1 cellular context compared by ENCODE assay signal in the genomic region with DNA sequence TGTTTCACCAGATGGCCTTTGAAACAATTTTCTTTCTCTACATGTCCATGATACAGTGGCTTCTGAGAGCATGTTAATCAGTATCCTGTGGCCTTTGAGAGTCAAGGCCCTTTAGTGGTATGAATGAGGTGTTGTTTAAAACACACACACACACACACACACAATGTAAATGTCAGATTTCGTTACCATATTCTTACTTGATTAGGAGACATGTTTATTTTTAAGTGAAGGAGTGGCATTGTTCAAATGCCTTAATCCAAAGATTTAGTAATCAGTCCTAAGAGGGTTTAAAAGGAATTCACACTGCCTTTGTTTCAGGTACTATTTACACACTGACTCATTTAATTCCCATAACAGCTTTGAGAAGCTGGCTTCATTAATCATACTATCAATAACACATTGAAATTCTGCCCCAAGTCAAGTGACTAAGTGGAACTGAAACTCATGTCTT.
A peak's percentile ranks its signal among the peaks of the same experiment; 100 is the strongest.
TF ChIP-seq lines count a peak whose summit lies in the region.

No MANE protein-coding gene starts in this region.

TF ChIP-seq in HepG2, 621 proteins besides CTCF, POLR2A, EP300 and RAD21 (continued from another document and continues in another):
- no peak for TF ChIP-seq ZBTB43 (CRISPR knock-in tag; conservative IDR thresholded peaks at IDR 0.05)
- TF ChIP-seq GATAD2A (CRISPR knock-in tag; IDR thresholded peaks at IDR 0.05), result peak; percentile 75
- no peak for TF ChIP-seq NAIF1 (CRISPR knock-in tag; IDR thresholded peaks at IDR 0.05; ENCODE audit: borderline replicate concordance)
- TF ChIP-seq, protein P1, sequence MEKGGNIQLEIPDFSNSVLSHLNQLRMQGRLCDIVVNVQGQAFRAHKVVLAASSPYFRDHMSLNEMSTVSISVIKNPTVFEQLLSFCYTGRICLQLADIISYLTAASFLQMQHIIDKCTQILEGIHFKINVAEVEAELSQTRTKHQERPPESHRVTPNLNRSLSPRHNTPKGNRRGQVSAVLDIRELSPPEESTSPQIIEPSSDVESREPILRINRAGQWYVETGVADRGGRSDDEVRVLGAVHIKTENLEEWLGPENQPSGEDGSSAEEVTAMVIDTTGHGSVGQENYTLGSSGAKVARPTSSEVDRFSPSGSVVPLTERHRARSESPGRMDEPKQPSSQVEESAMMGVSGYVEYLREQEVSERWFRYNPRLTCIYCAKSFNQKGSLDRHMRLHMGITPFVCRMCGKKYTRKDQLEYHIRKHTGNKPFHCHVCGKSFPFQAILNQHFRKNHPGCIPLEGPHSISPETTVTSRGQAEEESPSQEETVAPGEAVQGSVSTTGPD (CRISPR knock-in tag; IDR thresholded peaks at IDR 0.05), result no peak
- TF ChIP-seq ZNF441 (CRISPR knock-in tag; IDR thresholded peaks at IDR 0.05; ENCODE audit: borderline replicate concordance), result no peak
- no peak; the same call in 1 of the 2 replicates for TF ChIP-seq SIX4 (CRISPR knock-in tag; IDR thresholded peaks at IDR 0.05)
- TF ChIP-seq LCORL (IDR thresholded peaks at IDR 0.05), result no peak
- no peak for TF ChIP-seq LCORL (CRISPR knock-in tag; IDR thresholded peaks at IDR 0.05)
- no peak for TF ChIP-seq SNAPC4 (CRISPR knock-in tag; IDR thresholded peaks at IDR 0.05)
- no peak for TF ChIP-seq DRAP1 (CRISPR knock-in tag; IDR thresholded peaks at IDR 0.05)
- no peak for TF ChIP-seq JDP2 (CRISPR knock-in tag; IDR thresholded peaks at IDR 0.05; ENCODE audit: borderline replicate concordance)
- no peak for TF ChIP-seq PITX1 (CRISPR knock-in tag; IDR thresholded peaks at IDR 0.05)
- peak; percentile 52; the same call in 1 of the 2 replicates for TF ChIP-seq ZGPAT (CRISPR knock-in tag; IDR thresholded peaks at IDR 0.05)
- no peak for TF ChIP-seq ETS1 (CRISPR knock-in tag; IDR thresholded peaks at IDR 0.05)
- TF ChIP-seq TCF7L2 (IDR thresholded peaks at IDR 0.05; ENCODE audit: low read depth, low read length), result no peak
- no peak for TF ChIP-seq ZNF740 (CRISPR knock-in tag; IDR thresholded peaks at IDR 0.05)
- TF ChIP-seq, protein P2, sequence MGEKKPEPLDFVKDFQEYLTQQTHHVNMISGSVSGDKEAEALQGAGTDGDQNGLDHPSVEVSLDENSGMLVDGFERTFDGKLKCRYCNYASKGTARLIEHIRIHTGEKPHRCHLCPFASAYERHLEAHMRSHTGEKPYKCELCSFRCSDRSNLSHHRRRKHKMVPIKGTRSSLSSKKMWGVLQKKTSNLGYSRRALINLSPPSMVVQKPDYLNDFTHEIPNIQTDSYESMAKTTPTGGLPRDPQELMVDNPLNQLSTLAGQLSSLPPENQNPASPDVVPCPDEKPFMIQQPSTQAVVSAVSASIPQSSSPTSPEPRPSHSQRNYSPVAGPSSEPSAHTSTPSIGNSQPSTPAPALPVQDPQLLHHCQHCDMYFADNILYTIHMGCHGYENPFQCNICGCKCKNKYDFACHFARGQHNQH (CRISPR knock-in tag; IDR thresholded peaks at IDR 0.05), result no peak
- no peak for TF ChIP-seq SMARCE1 (IDR thresholded peaks at IDR 0.05; ENCODE audit: borderline replicate concordance)
- no peak for TF ChIP-seq GABPA (IDR thresholded peaks at IDR 0.05; ENCODE audit: low read depth, low read length)
- no peak for TF ChIP-seq GABPA (CRISPR knock-in tag; IDR thresholded peaks at IDR 0.05; ENCODE audit: low read depth)
- no peak for TF ChIP-seq MAF1 (CRISPR knock-in tag; IDR thresholded peaks at IDR 0.05; ENCODE audit: borderline replicate concordance)
- TF ChIP-seq DMAP1 (CRISPR knock-in tag; IDR thresholded peaks at IDR 0.05), result no peak
- no peak for TF ChIP-seq FOXK1 (CRISPR knock-in tag; IDR thresholded peaks at IDR 0.05; ENCODE audit: borderline replicate concordance, low read depth)
- no peak for TF ChIP-seq MIXL1 (CRISPR knock-in tag; IDR thresholded peaks at IDR 0.05)
- TF ChIP-seq HNRNPL (IDR thresholded peaks at IDR 0.05; ENCODE audit: low read depth, low read length), result no peak
- 0 out of 2 replicates have a peak, but pooled peaks have one; percentile 15 for TF ChIP-seq ZNF644 (CRISPR knock-in tag; IDR thresholded peaks at IDR 0.05; ENCODE audit: low read depth)
- TF ChIP-seq POLR2AphosphoS5 (IDR thresholded peaks at IDR 0.05; ENCODE audit: low read depth, low read length), result no peak
- TF ChIP-seq RARG (CRISPR knock-in tag; IDR thresholded peaks at IDR 0.05; ENCODE audit: low read depth), result no peak
- TF ChIP-seq, protein P3, sequence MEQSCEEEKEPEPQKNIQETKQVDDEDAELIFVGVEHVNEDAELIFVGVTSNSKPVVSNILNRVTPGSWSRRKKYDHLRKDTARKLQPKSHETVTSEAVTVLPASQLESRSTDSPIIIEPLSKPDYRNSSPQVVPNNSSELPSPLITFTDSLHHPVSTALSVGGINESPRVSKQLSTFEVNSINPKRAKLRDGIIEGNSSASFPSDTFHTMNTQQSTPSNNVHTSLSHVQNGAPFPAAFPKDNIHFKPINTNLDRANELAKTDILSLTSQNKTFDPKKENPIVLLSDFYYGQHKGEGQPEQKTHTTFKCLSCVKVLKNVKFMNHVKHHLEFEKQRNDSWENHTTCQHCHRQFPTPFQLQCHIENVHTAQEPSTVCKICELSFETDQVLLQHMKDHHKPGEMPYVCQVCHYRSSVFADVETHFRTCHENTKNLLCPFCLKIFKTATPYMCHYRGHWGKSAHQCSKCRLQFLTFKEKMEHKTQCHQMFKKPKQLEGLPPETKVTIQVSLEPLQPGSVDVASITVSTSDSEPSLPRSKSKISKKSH (CRISPR knock-in tag; IDR thresholded peaks at IDR 0.05; ENCODE audit: borderline replicate concordance), result no peak
- no peak for TF ChIP-seq ZBTB8A (CRISPR knock-in tag; IDR thresholded peaks at IDR 0.05; ENCODE audit: borderline replicate concordance, low read depth)
- no peak for TF ChIP-seq SRSF4 (IDR thresholded peaks at IDR 0.05; ENCODE audit: low read depth, low read length, poor library complexity, severe bottlenecking)
- TF ChIP-seq, protein P4, sequence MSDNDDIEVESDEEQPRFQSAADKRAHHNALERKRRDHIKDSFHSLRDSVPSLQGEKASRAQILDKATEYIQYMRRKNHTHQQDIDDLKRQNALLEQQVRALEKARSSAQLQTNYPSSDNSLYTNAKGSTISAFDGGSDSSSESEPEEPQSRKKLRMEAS (IDR thresholded peaks at IDR 0.05), result no peak
- peak; percentile 61; the same call in 1 of the 2 replicates for TF ChIP-seq SOX13 (IDR thresholded peaks at IDR 0.05)
- TF ChIP-seq SOX13 (CRISPR knock-in tag; conservative IDR thresholded peaks at IDR 0.05 in 1 of 2, IDR thresholded peaks at IDR 0.05 in 1 of 2), result peak in 1 of 2 experiments; percentile 93; a peak in 2 of 4 replicates
- peak; percentile 93 for TF ChIP-seq SOX5 (CRISPR knock-in tag; IDR thresholded peaks at IDR 0.05; ENCODE audit: borderline replicate concordance)
- TF ChIP-seq ZNF557 (CRISPR knock-in tag; IDR thresholded peaks at IDR 0.05), result no peak
- TF ChIP-seq RARA (CRISPR knock-in tag; IDR thresholded peaks at IDR 0.05), result peak; percentile 48; the same call in 1 of the 2 replicates
- no peak for TF ChIP-seq ATF7 (IDR thresholded peaks at IDR 0.05)
- no peak for TF ChIP-seq ATF7 (CRISPR knock-in tag; IDR thresholded peaks at IDR 0.05)
- 0 out of 2 replicates have a peak, but pooled peaks have one; percentile 14 for TF ChIP-seq FOXK2 (IDR thresholded peaks at IDR 0.05)
- TF ChIP-seq SIN3B (IDR thresholded peaks at IDR 0.05; ENCODE audit: low read length), result no peak
- TF ChIP-seq, protein P5, sequence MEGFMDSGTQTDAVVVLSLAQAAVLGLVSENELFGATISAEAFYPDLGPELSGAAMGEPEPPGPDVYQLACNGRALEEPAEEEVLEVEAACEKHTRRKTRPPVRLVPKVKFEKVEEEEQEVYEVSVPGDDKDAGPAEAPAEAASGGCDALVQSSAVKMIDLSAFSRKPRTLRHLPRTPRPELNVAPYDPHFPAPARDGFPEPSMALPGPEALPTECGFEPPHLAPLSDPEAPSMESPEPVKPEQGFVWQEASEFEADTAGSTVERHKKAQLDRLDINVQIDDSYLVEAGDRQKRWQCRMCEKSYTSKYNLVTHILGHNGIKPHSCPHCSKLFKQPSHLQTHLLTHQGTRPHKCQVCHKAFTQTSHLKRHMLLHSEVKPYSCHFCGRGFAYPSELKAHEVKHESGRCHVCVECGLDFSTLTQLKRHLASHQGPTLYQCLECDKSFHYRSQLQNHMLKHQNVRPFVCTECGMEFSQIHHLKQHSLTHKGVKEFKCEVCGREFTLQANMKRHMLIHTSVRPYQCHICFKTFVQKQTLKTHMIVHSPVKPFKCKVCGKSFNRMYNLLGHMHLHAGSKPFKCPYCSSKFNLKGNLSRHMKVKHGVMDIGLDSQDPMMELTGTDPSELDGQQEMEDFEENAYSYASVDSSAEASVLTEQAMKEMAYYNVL (CRISPR knock-in tag; IDR thresholded peaks at IDR 0.05; ENCODE audit: borderline replicate concordance), result no peak
- TF ChIP-seq ZNF224 (CRISPR knock-in tag; IDR thresholded peaks at IDR 0.05), result no peak
- TF ChIP-seq RBM39 (IDR thresholded peaks at IDR 0.05; ENCODE audit: low read depth, low read length, poor library complexity, severe bottlenecking), result no peak
- no peak for TF ChIP-seq SRSF9 (IDR thresholded peaks at IDR 0.05; ENCODE audit: borderline replicate concordance, insufficient read depth, low read depth, low read length, poor library complexity, severe bottlenecking)
- TF ChIP-seq GZF1 (CRISPR knock-in tag; IDR thresholded peaks at IDR 0.05), result no peak
- TF ChIP-seq ZNF839 (CRISPR knock-in tag; IDR thresholded peaks at IDR 0.05; ENCODE audit: borderline replicate concordance), result no peak
- no peak for TF ChIP-seq ZNF30 (CRISPR knock-in tag; IDR thresholded peaks at IDR 0.05)
- TF ChIP-seq SAP130 (CRISPR knock-in tag; IDR thresholded peaks at IDR 0.05; ENCODE audit: low read depth), result peak; percentile 68
